Comparison of ENCODE assay signal across 17 cellular contexts in genomic region chr3:133763797-133764734, GRCh38. TPM values are rescaled to one million over a fixed set of nuclear protein-coding genes. Genes with fewer than 3 reads are reported as not detected.
DNase-seq lines count a peak whose midpoint lies in the region; ATAC-seq and TF ChIP-seq lines count a peak whose summit lies in the region.
"Had no signal": no experiment of that assay in that cellular context is flagged by ENCODE, and none has a peak within 500 bp of the region (broad histone marks: within the 10 kb centered on the region; RNA-seq: fewer than 3 reads in every experiment).

No MANE protein-coding gene starts in this region.

- peaks cover 7% of the 10 kb centered on the region for H3K27me3 Mint-ChIP-seq in neural progenitor cell (ENCODE audit: insufficient read depth, low read depth)

- peak; percentile 54 for ATAC-seq in foreskin keratinocyte
- ATAC-seq in GM21529 (IDR thresholded peaks at IDR 0.05; ENCODE audit: unreplicated experiment): no peak

- no peaks in the 10 kb centered on the region for H3K79me2 ChIP-seq in neural progenitor cell (ENCODE audit: low read depth)

- H3K9me3 ChIP-seq in neural progenitor cell (ENCODE audit: low read depth): no peaks in the 10 kb centered on the region
- H3K9me3 ChIP-seq: neutrophil, SK-N-SH had no signal

- H3K27ac ChIP-seq in foreskin keratinocyte: no peak overlapping the region
- H3K27ac ChIP-seq in neural progenitor cell: no peak overlapping the region
- H3K27ac ChIP-seq: GM23248, neutrophil had no signal

- no peak for TF ChIP-seq CTCF in foreskin keratinocyte (conservative IDR thresholded peaks at IDR 0.05)
- no peak for TF ChIP-seq CTCF in neural progenitor cell (IDR thresholded peaks at IDR 0.05)

- peaks cover 31% of the 10 kb centered on the region for H3K27me3 ChIP-seq in foreskin keratinocyte
- H3K27me3 ChIP-seq in neural progenitor cell: no peaks in the 10 kb centered on the region

- DNase-seq in CD1c-positive myeloid dendritic cell (ENCODE audit: extremely low spot score) (peak; percentile 60), NCI-H69 (lab: John Stamatoyannopoulos, UW) (peak; percentile 31), foreskin keratinocyte (peak in 1 of 2 donors; percentile 40), midbrain (lab: John Stamatoyannopoulos, UW) (peak; percentile 25), activated T-cell treated with anti-CD3 and anti-CD28 coated beads for 4 hours (no peak), retina (no peak), neural progenitor cell (ENCODE audit: low spot score) (no peak)
- DNase-seq: activated CD4-positive, alpha-beta T cell treated with anti-CD3 and anti-CD28 coated beads, Interleukin-2, amount 10 ng/mL, durations not matched to agents 24 days and 14 days; activated naive CD4-positive, alpha-beta T cell treated with anti-CD3 and anti-CD28 coated beads for 36 hours; cortex of kidney; GM23248; NCI-H1694; NCI-H446 treated with DMSO at 0.1 percent for 48 hours; SK-N-SH; stimulated activated CD4-positive, alpha-beta T cell treated with anti-CD3 and anti-CD28 coated beads, Interleukin-4, amount 100 ng/mL, for 1 hour had no signal

- H3K4me1 ChIP-seq in foreskin keratinocyte (no peaks in the 10 kb centered on the region), neural progenitor cell (peaks cover under 1% of the 10 kb centered on the region)

- no peak overlapping the region for H3K4me3 ChIP-seq in neural progenitor cell
- H3K4me3 ChIP-seq: GM23248 had no signal

- H3K9ac ChIP-seq in neural progenitor cell: no peak overlapping the region
- H3K9ac ChIP-seq: GM23248, SK-N-SH had no signal

- H4K20me1 ChIP-seq in neural progenitor cell (ENCODE audit: low read depth): no peaks in the 10 kb centered on the region

- no peaks in the 10 kb centered on the region for H3F3A ChIP-seq in neural progenitor cell (ENCODE audit: low read depth)

- H3K36me3 Mint-ChIP-seq in neural progenitor cell: no peaks in the 10 kb centered on the region

- no peaks in the 10 kb centered on the region for H3K4me1 Mint-ChIP-seq in neural progenitor cell
- H3K4me1 Mint-ChIP-seq: activated CD4-positive, alpha-beta T cell treated with anti-CD3 and anti-CD28 coated beads, Interleukin-2, amount 10 ng/mL, durations not matched to agents 24 days and 14 days had no signal

- H3K27ac Mint-ChIP-seq in neural progenitor cell: no peak overlapping the region
- H3K27ac Mint-ChIP-seq: activated CD4-positive, alpha-beta T cell treated with anti-CD3 and anti-CD28 coated beads, Interleukin-2, amount 10 ng/mL, durations not matched to agents 24 days and 14 days; activated naive CD4-positive, alpha-beta T cell treated with anti-CD3 and anti-CD28 coated beads for 36 hours had no signal

- no peak overlapping the region for H3K4me2 ChIP-seq in neural progenitor cell
- H3K4me2 ChIP-seq: SK-N-SH had no signal

- no peak overlapping the region for H3K4me3 Mint-ChIP-seq in neural progenitor cell
- H3K4me3 Mint-ChIP-seq: activated CD4-positive, alpha-beta T cell treated with anti-CD3 and anti-CD28 coated beads, Interleukin-2, amount 10 ng/mL, durations not matched to agents 24 days and 14 days; activated naive CD4-positive, alpha-beta T cell treated with anti-CD3 and anti-CD28 coated beads for 36 hours had no signal

- no peaks in the 10 kb centered on the region for H3K36me3 ChIP-seq in neural progenitor cell
- H3K36me3 ChIP-seq: neutrophil had no signal

- H3K9me3 Mint-ChIP-seq in neural progenitor cell: no peaks in the 10 kb centered on the region
- H3K9me3 Mint-ChIP-seq: activated CD4-positive, alpha-beta T cell treated with anti-CD3 and anti-CD28 coated beads, Interleukin-2, amount 10 ng/mL, durations not matched to agents 24 days and 14 days; activated naive CD4-positive, alpha-beta T cell treated with anti-CD3 and anti-CD28 coated beads for 36 hours had no signal

- no peak overlapping the region for H2AFZ ChIP-seq in neural progenitor cell (replicated peaks)
- H2AFZ ChIP-seq: GM23248 had no signal

RNA-seq across cellular contexts. Expression of gene TF, which starts 17.9 kb away (rescaled TPM):
- total RNA-seq in foreskin keratinocyte (0.04 TPM in 1 of 2 replicates, not detected in the other), neural progenitor cell (ENCODE audit: low replicate concordance) (0.77 TPM in 2 replicates)
- polyA plus RNA-seq in foreskin keratinocyte: under 0.01 TPM in 1 of 2 replicates, not detected in the other
- total RNA-seq: GM23248 had no signal

RNA-seq across cellular contexts. Expression of gene SRPRB, which starts 41.5 kb away (rescaled TPM):
- total RNA-seq in foreskin keratinocyte (41.3 and 53.4 TPM in 2 replicates), neural progenitor cell (ENCODE audit: low replicate concordance) (22.9 and 30.2 TPM in 2 replicates)
- 45.9 TPM in 2 replicates for polyA plus RNA-seq in foreskin keratinocyte

Comparison
In these comparisons a context has a peak if more than half of its experiments do, and no peak if none do; other contexts are left out.
1. DNase-seq: peak in CD1c-positive myeloid dendritic cell (single experiment), NCI-H69 (single experiment) and midbrain (single experiment); none in activated T-cell treated with anti-CD3 and anti-CD28 coated beads for 4 hours (single experiment), retina (single experiment) and neural progenitor cell (single experiment).